ENCODE assay signal across 24 cellular contexts in the genomic region with DNA sequence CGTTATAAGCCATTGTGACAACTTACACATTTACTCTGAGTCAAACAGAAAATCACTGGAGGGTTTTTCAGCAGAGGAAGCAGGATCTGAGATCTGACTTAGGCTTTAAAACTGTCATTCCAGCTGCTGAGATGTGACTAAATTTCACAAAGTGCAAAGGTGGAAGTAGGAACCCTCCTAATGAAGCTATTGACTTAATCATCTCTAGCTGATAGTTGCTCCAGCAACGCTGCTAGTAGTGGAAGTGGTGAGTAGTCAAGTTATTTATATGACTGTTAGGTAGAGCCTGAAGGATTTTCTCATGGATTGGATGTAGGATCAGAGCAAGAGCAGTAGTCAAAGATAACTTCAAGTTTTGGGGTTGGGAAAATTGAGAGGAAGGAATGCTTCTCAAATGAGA.
"Had no signal": no experiment of that assay in that cellular context is flagged by ENCODE, and none has a peak within 500 bp of the region (broad histone marks: within the 10 kb centered on the region; RNA-seq: fewer than 3 reads in every experiment).

No MANE protein-coding gene starts in this region.

- H3K4me2 ChIP-seq: smooth muscle cell had no signal

- H3K27me3 Mint-ChIP-seq: activated CD4-positive, alpha-beta memory T cell treated with anti-CD3 and anti-CD28 coated beads for 36 hours; activated CD4-positive, alpha-beta T cell treated with anti-CD3 and anti-CD28 coated beads for 36 hours; activated CD8-positive, alpha-beta memory T cell treated with anti-CD3 and anti-CD28 coated beads, Interleukin-2, amount 10 ng/mL, durations not matched to agents 7 days and 5 days; activated naive CD8-positive, alpha-beta T cell treated with anti-CD3 and anti-CD28 coated beads for 36 hours; activated T-helper 17 cell treated with anti-CD3 and anti-CD28 coated beads, Interleukin-2, amount 50 U/mL, for 72 hours; effector memory CD8-positive, alpha-beta T cell; T-helper 17 cell; type B pancreatic cell had no signal

- H3K4me1 Mint-ChIP-seq: activated CD4-positive, alpha-beta T cell treated with anti-CD3 and anti-CD28 coated beads for 36 hours; activated CD8-positive, alpha-beta memory T cell treated with anti-CD3 and anti-CD28 coated beads, Interleukin-2, amount 10 ng/mL, durations not matched to agents 7 days and 5 days; activated naive CD8-positive, alpha-beta T cell treated with anti-CD3 and anti-CD28 coated beads for 36 hours; activated T-helper 17 cell treated with anti-CD3 and anti-CD28 coated beads, Interleukin-2, amount 50 U/mL, for 72 hours; nephron progenitor cell; stimulated activated effector memory CD8-positive, alpha-beta T cell treated with anti-CD3 and anti-CD28 coated beads, Interleukin-12 subunit alpha, Interleukin-12 subunit beta, amount 100 ng/mL, for 72 hours; T-helper 17 cell had no signal

- H3K4me3 Mint-ChIP-seq: activated CD4-positive, alpha-beta memory T cell treated with anti-CD3 and anti-CD28 coated beads for 36 hours; activated CD4-positive, alpha-beta T cell treated with anti-CD3 and anti-CD28 coated beads for 36 hours; activated CD8-positive, alpha-beta memory T cell treated with anti-CD3 and anti-CD28 coated beads, Interleukin-2, amount 10 ng/mL, durations not matched to agents 7 days and 5 days; activated naive CD8-positive, alpha-beta T cell treated with anti-CD3 and anti-CD28 coated beads for 36 hours; activated T-helper 17 cell treated with anti-CD3 and anti-CD28 coated beads, Interleukin-2, amount 50 U/mL, for 72 hours; effector memory CD8-positive, alpha-beta T cell; nephron progenitor cell; stimulated activated effector memory CD8-positive, alpha-beta T cell treated with anti-CD3 and anti-CD28 coated beads, Interleukin-12 subunit alpha, Interleukin-12 subunit beta, amount 100 ng/mL, for 72 hours; T-helper 17 cell; type B pancreatic cell; WTC11 had no signal

- H3K9me3 Mint-ChIP-seq: nephron progenitor cell, type B pancreatic cell, WTC11 had no signal

- H3K4me3 ChIP-seq: lower lobe of right lung, pancreas, right lobe of liver, smooth muscle cell, stomach had no signal

- H3K36me3 ChIP-seq: lower lobe of right lung, pancreas, right lobe of liver, stomach had no signal

- H3K27ac ChIP-seq: epithelial cell of prostate, lower lobe of right lung, pancreas, right lobe of liver, stomach had no signal

- H3K27me3 ChIP-seq: pancreas, right lobe of liver, stomach had no signal

- ATAC-seq: activated CD4-positive, alpha-beta T cell treated with anti-CD3 and anti-CD28 coated beads for 36 hours; activated CD8-positive, alpha-beta memory T cell treated with anti-CD3 and anti-CD28 coated beads, Interleukin-2, amount 10 ng/mL, durations not matched to agents 7 days and 5 days; activated T-helper 17 cell treated with anti-CD3 and anti-CD28 coated beads, Interleukin-2, amount 50 U/mL, for 72 hours; effector memory CD8-positive, alpha-beta T cell; left colon; lower lobe of right lung; pancreas; right lobe of liver; stimulated activated effector memory CD8-positive, alpha-beta T cell treated with anti-CD3 and anti-CD28 coated beads, Interleukin-12 subunit alpha, Interleukin-12 subunit beta, amount 100 ng/mL, for 72 hours; T-helper 17 cell; WTC11 had no signal

- DNase-seq: activated CD4-positive, alpha-beta memory T cell treated with anti-CD3 and anti-CD28 coated beads for 36 hours; activated CD4-positive, alpha-beta T cell treated with anti-CD3 and anti-CD28 coated beads for 36 hours; activated CD8-positive, alpha-beta memory T cell treated with anti-CD3 and anti-CD28 coated beads, Interleukin-2, amount 10 ng/mL, durations not matched to agents 7 days and 5 days; activated naive CD4-positive, alpha-beta T cell; activated naive CD8-positive, alpha-beta T cell treated with anti-CD3 and anti-CD28 coated beads for 36 hours; amniotic stem cell; dermis blood vessel endothelial cell; effector memory CD8-positive, alpha-beta T cell; foreskin fibroblast; islet precursor cell; left colon; lower lobe of right lung; nephron progenitor cell; pancreas; right lobe of liver; stimulated activated CD4-positive, alpha-beta T cell treated with anti-CD3 and anti-CD28 coated beads, Interleukin-4, amount 100 ng/mL, for 24 hours; stomach; T-helper 17 cell had no signal

- H3K36me3 Mint-ChIP-seq: activated CD4-positive, alpha-beta memory T cell treated with anti-CD3 and anti-CD28 coated beads for 36 hours; activated CD8-positive, alpha-beta memory T cell treated with anti-CD3 and anti-CD28 coated beads, Interleukin-2, amount 10 ng/mL, durations not matched to agents 7 days and 5 days; activated naive CD8-positive, alpha-beta T cell treated with anti-CD3 and anti-CD28 coated beads for 36 hours; stimulated activated effector memory CD8-positive, alpha-beta T cell treated with anti-CD3 and anti-CD28 coated beads, Interleukin-12 subunit alpha, Interleukin-12 subunit beta, amount 100 ng/mL, for 72 hours; type B pancreatic cell; WTC11 had no signal

- H3K4me1 ChIP-seq: lower lobe of right lung, pancreas, right lobe of liver, stomach had no signal

- H3K9me3 ChIP-seq: lower lobe of right lung, pancreas, right lobe of liver, stomach had no signal

- H3K27ac Mint-ChIP-seq: activated CD4-positive, alpha-beta memory T cell treated with anti-CD3 and anti-CD28 coated beads for 36 hours; activated CD4-positive, alpha-beta T cell treated with anti-CD3 and anti-CD28 coated beads for 36 hours; activated CD8-positive, alpha-beta memory T cell treated with anti-CD3 and anti-CD28 coated beads, Interleukin-2, amount 10 ng/mL, durations not matched to agents 7 days and 5 days; activated naive CD8-positive, alpha-beta T cell treated with anti-CD3 and anti-CD28 coated beads for 36 hours; activated T-helper 17 cell treated with anti-CD3 and anti-CD28 coated beads, Interleukin-2, amount 50 U/mL, for 72 hours; effector memory CD8-positive, alpha-beta T cell; nephron progenitor cell; stimulated activated effector memory CD8-positive, alpha-beta T cell treated with anti-CD3 and anti-CD28 coated beads, Interleukin-12 subunit alpha, Interleukin-12 subunit beta, amount 100 ng/mL, for 72 hours; T-helper 17 cell; type B pancreatic cell; WTC11 had no signal
